Comparison of ENCODE assay signal across 1 cellular context in the genomic region with DNA sequence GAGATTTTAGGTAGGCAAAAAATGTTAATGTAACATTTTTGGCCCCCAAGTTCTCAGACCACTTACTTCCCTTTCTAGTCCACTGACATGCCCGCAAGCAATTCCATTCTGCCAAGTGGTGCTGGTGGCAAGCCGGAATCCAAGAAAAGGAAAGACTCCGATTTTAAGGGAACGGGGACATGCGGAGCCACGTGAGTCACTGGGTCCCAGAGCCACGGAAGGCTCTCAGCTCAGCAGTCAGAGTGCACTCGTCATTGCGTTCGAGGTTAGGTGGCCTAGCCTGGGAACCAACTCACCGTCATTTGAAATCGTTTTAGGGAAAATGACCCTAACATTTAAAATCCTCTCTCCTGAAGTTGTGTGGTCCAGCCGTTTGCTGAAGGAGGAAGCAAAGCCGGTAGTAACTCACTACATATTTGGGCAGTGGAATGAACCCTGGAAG.
TF ChIP-seq lines count a peak whose summit lies in the region.

No MANE protein-coding gene starts in this region.

TF ChIP-seq in HepG2, 621 proteins besides CTCF, POLR2A, EP300 and RAD21 (continued from another document):
- TF ChIP-seq ZFP36 (IDR thresholded peaks at IDR 0.05; ENCODE audit: borderline replicate concordance, low read depth, low read length, partially characterized antibody) (no peak), CBX2 (IDR thresholded peaks at IDR 0.05; ENCODE audit: low read depth, low read length) (no peak), CBX2 (CRISPR knock-in tag; IDR thresholded peaks at IDR 0.05; ENCODE audit: low read depth) (no peak), NFYB (CRISPR knock-in tag; IDR thresholded peaks at IDR 0.05) (peak; percentile 8; the same call in 1 of the 2 replicates), THYN1 (CRISPR knock-in tag; IDR thresholded peaks at IDR 0.05; ENCODE audit: borderline replicate concordance, low read depth) (no peak), ZNF230 (CRISPR knock-in tag; IDR thresholded peaks at IDR 0.05) (0 out of 2 replicates have a peak, but pooled peaks have one; percentile 64), ZNF232 (CRISPR knock-in tag; IDR thresholded peaks at IDR 0.05; ENCODE audit: borderline replicate concordance) (no peak)
- TF ChIP-seq, protein P1, sequence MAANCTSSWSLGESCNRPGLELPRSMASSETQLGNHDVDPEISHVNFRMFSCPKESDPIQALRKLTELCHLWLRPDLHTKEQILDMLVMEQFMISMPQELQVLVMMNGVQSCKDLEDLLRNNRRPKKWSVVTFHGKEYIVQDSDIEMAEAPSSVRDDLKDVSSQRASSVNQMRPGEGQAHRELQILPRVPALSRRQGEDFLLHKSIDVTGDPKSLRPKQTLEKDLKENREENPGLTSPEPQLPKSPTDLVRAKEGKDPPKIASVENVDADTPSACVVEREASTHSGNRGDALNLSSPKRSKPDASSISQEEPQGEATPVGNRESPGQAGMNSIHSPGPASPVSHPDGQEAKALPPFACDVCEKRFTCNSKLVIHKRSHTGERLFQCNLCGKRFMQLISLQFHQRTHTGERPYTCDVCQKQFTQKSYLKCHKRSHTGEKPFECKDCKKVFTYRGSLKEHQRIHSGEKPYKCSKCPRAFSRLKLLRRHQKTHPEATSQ (CRISPR knock-in tag; IDR thresholded peaks at IDR 0.05; ENCODE audit: borderline replicate concordance), result no peak
